29 cellular contexts compared by ENCODE assay signal in genomic region chr5:89580976-89581375, GRCh38.
"Had no signal": no experiment of that assay in that cellular context is flagged by ENCODE, and none has a peak within 500 bp of the region (broad histone marks: within the 10 kb centered on the region; RNA-seq: fewer than 3 reads in every experiment).

No MANE protein-coding gene starts in this region.

- H3K27me3 ChIP-seq: Peyer's patch, SJCRH30 had no signal

- H3K9me3 ChIP-seq: Peyer's patch, SK-N-SH had no signal

- H3K27me3 Mint-ChIP-seq: activated CD8-positive, alpha-beta memory T cell treated with anti-CD3 and anti-CD28 coated beads, Interleukin-2, amount 10 ng/mL, durations not matched to agents 7 days and 5 days; activated naive CD8-positive, alpha-beta T cell treated with anti-CD3 and anti-CD28 coated beads, Interleukin-2, amount 50 U/mL, for 24 hours; activated T-cell treated with anti-CD3 and anti-CD28 coated beads, Interleukin-2, amount 50 U/mL, for 24 hours; central memory CD8-positive, alpha-beta T cell had no signal

- H3K36me3 ChIP-seq: Peyer's patch, SJCRH30, WERI-Rb-1 had no signal

- H3K4me1 Mint-ChIP-seq: activated CD8-positive, alpha-beta memory T cell treated with anti-CD3 and anti-CD28 coated beads, Interleukin-2, amount 10 ng/mL, durations not matched to agents 7 days and 5 days; activated naive CD8-positive, alpha-beta T cell treated with anti-CD3 and anti-CD28 coated beads, Interleukin-2, amount 50 U/mL, for 24 hours; brain; central memory CD8-positive, alpha-beta T cell had no signal

- H3K4me3 ChIP-seq: Peyer's patch, SJCRH30 had no signal

- H3K4me2 ChIP-seq: SK-N-SH had no signal

- H3K36me3 Mint-ChIP-seq: activated CD8-positive, alpha-beta memory T cell treated with anti-CD3 and anti-CD28 coated beads, Interleukin-2, amount 10 ng/mL, durations not matched to agents 7 days and 5 days; activated naive CD4-positive, alpha-beta T cell treated with anti-CD3 and anti-CD28 coated beads, Interleukin-2, amount 50 U/mL, for 72 hours; brain had no signal

- H3K9ac ChIP-seq: SK-N-SH had no signal

- ATAC-seq: activated CD8-positive, alpha-beta memory T cell treated with anti-CD3 and anti-CD28 coated beads, Interleukin-2, amount 10 ng/mL, durations not matched to agents 7 days and 5 days; activated naive CD4-positive, alpha-beta T cell treated with anti-CD3 and anti-CD28 coated beads, Interleukin-2, amount 50 U/mL, for 72 hours; activated naive CD8-positive, alpha-beta T cell treated with anti-CD3 and anti-CD28 coated beads, Interleukin-2, amount 50 U/mL, for 24 hours had no signal

- FAIRE-seq: astrocyte had no signal

- H3K4me3 Mint-ChIP-seq: activated CD8-positive, alpha-beta memory T cell treated with anti-CD3 and anti-CD28 coated beads, Interleukin-2, amount 10 ng/mL, durations not matched to agents 7 days and 5 days; activated naive CD8-positive, alpha-beta T cell treated with anti-CD3 and anti-CD28 coated beads, Interleukin-2, amount 50 U/mL, for 24 hours; activated T-cell treated with anti-CD3 and anti-CD28 coated beads, Interleukin-2, amount 50 U/mL, for 24 hours; activated T-helper 1 cell treated with anti-CD3 and anti-CD28 coated beads, Interleukin-12 subunit alpha, Interleukin-12 subunit beta, Interleukin-2, Interleukin-4 antibody, amounts not matched to agents 30 ng/mL and 10 ng/mL and 1 ng/mL, durations not matched to agents 14 hours and 24 hours and 36 hours; brain; central memory CD8-positive, alpha-beta T cell had no signal

- H3K27ac Mint-ChIP-seq: activated CD8-positive, alpha-beta memory T cell treated with anti-CD3 and anti-CD28 coated beads, Interleukin-2, amount 10 ng/mL, durations not matched to agents 7 days and 5 days; activated naive CD4-positive, alpha-beta T cell treated with anti-CD3 and anti-CD28 coated beads, Interleukin-2, amount 50 U/mL, for 72 hours; activated naive CD8-positive, alpha-beta T cell treated with anti-CD3 and anti-CD28 coated beads, Interleukin-2, amount 50 U/mL, for 24 hours; activated T-cell treated with anti-CD3 and anti-CD28 coated beads, Interleukin-2, amount 50 U/mL, for 24 hours; activated T-helper 1 cell treated with anti-CD3 and anti-CD28 coated beads, Interleukin-12 subunit alpha, Interleukin-12 subunit beta, Interleukin-2, Interleukin-4 antibody, amounts not matched to agents 30 ng/mL and 10 ng/mL and 1 ng/mL, durations not matched to agents 14 hours and 24 hours and 36 hours; brain had no signal

- H3K27ac ChIP-seq: Peyer's patch, RWPE1, SJCRH30, WERI-Rb-1 had no signal

- DNase-seq: activated CD4-positive, alpha-beta T cell treated with anti-CD3 and anti-CD28 coated beads for 48 hours; activated CD4-positive, alpha-beta T cell treated with anti-CD3 and anti-CD28 coated beads, Interleukin-2, amount 50 U/mL, for 4 hours; activated CD4-positive, CD25-positive, alpha-beta regulatory T cell treated with anti-CD3 and anti-CD28 coated beads, Interleukin-2, amount 50 U/mL, for 72 hours; activated CD8-positive, alpha-beta memory T cell treated with anti-CD3 and anti-CD28 coated beads, Interleukin-2, amount 10 ng/mL, durations not matched to agents 7 days and 5 days; activated effector memory CD4-positive, alpha-beta T cell treated with Interleukin-2 at 50 U/mL for 16 hours; activated naive CD4-positive, alpha-beta T cell; activated naive CD8-positive, alpha-beta T cell treated with anti-CD3 and anti-CD28 coated beads, Interleukin-2, amount 50 U/mL, for 24 hours; activated T-cell treated with anti-CD3 and anti-CD28 coated beads, Interleukin-2, amount 50 U/mL, for 24 hours; amniotic stem cell; NCI-H1048; NCI-H1417; NCI-H1930; NCI-H2107; NCI-H2171 treated with DMSO at 0.1 percent for 48 hours; NCI-H345; NCI-H510A; NCI-H526 treated with DMSO at 0.1 percent for 48 hours; Peyer's patch; Right ventricle myocardium superior; SJCRH30; SK-N-SH; T-helper 1 cell; WERI-Rb-1 had no signal

- H3K9me3 Mint-ChIP-seq: activated naive CD8-positive, alpha-beta T cell treated with anti-CD3 and anti-CD28 coated beads, Interleukin-2, amount 50 U/mL, for 24 hours; activated T-cell treated with anti-CD3 and anti-CD28 coated beads, Interleukin-2, amount 50 U/mL, for 24 hours; activated T-helper 1 cell treated with anti-CD3 and anti-CD28 coated beads, Interleukin-12 subunit alpha, Interleukin-12 subunit beta, Interleukin-2, Interleukin-4 antibody, amounts not matched to agents 30 ng/mL and 10 ng/mL and 1 ng/mL, durations not matched to agents 14 hours and 24 hours and 36 hours had no signal

- H3K4me1 ChIP-seq: Peyer's patch had no signal
